ENCODE assay signal across 22 cellular contexts in genomic region chr22:23114721-23115020, GRCh38. TPM values are rescaled to one million over a fixed set of nuclear protein-coding genes. Genes with fewer than 3 reads are reported as not detected.
"Had no signal": no experiment of that assay in that cellular context is flagged by ENCODE, and none has a peak within 500 bp of the region (broad histone marks: within the 10 kb centered on the region; RNA-seq: fewer than 3 reads in every experiment).

No MANE protein-coding gene starts in this region.

- H3K4me3 Mint-ChIP-seq: naive B cell, nephron progenitor cell had no signal

- H3K4me1 ChIP-seq: esophagus squamous epithelium, foreskin keratinocyte, thyroid gland, upper lobe of left lung, uterus had no signal

- H3K27ac Mint-ChIP-seq: nephron progenitor cell had no signal

- H3K9me3 ChIP-seq: esophagus squamous epithelium, neutrophil, stomach, thyroid gland, upper lobe of left lung, uterus had no signal

- H3K27me3 Mint-ChIP-seq: naive B cell had no signal

- H2AFZ ChIP-seq: hepatocyte had no signal

- H3K27me3 ChIP-seq: esophagus squamous epithelium, foreskin keratinocyte, hepatocyte, neutrophil, stomach, thyroid gland, upper lobe of left lung, uterus had no signal

- H3K4me2 ChIP-seq: hepatocyte had no signal

- ATAC-seq: foreskin keratinocyte, left colon, left ventricle myocardium superior had no signal

- H3K9me3 Mint-ChIP-seq: nephron progenitor cell had no signal

- H3K4me3 ChIP-seq: esophagus squamous epithelium, hepatocyte, lung, skin epidermis, stomach, thyroid gland, upper lobe of left lung, uterus had no signal

- H3K27ac ChIP-seq: esophagus squamous epithelium, foreskin keratinocyte, hepatocyte, neutrophil, skin epidermis, stomach, thyroid gland, upper lobe of left lung, uterus had no signal

- DNase-seq: cerebellar nuclear complex; cortex of kidney; effector memory CD4-positive, alpha-beta T cell; esophagus squamous epithelium; foreskin keratinocyte; kidney; left colon; left ventricle myocardium superior; mesenchymal stem cell; naive B cell; nephron progenitor cell; stimulated activated CD4-positive, alpha-beta T cell treated with anti-CD3 and anti-CD28 coated beads, Interleukin-12 subunit alpha, Interleukin-12 subunit beta, amount 100 ng/mL, for 4 hours; stimulated activated naive CD4-positive, alpha-beta T cell; stomach; thyroid gland; uterus had no signal

- H3K36me3 Mint-ChIP-seq: naive B cell had no signal

- H3K36me3 ChIP-seq: esophagus squamous epithelium, neutrophil, stomach, thyroid gland, upper lobe of left lung, uterus had no signal

RNA-seq across cellular contexts. Expression of gene RSPH14, which starts 27.1 kb away (rescaled TPM):
- total RNA-seq: esophagus squamous epithelium, foreskin keratinocyte, hepatocyte, left ventricle myocardium superior, osteocyte, stomach had no signal
